ENCODE assay signal across 8 cellular contexts in the genomic region with DNA sequence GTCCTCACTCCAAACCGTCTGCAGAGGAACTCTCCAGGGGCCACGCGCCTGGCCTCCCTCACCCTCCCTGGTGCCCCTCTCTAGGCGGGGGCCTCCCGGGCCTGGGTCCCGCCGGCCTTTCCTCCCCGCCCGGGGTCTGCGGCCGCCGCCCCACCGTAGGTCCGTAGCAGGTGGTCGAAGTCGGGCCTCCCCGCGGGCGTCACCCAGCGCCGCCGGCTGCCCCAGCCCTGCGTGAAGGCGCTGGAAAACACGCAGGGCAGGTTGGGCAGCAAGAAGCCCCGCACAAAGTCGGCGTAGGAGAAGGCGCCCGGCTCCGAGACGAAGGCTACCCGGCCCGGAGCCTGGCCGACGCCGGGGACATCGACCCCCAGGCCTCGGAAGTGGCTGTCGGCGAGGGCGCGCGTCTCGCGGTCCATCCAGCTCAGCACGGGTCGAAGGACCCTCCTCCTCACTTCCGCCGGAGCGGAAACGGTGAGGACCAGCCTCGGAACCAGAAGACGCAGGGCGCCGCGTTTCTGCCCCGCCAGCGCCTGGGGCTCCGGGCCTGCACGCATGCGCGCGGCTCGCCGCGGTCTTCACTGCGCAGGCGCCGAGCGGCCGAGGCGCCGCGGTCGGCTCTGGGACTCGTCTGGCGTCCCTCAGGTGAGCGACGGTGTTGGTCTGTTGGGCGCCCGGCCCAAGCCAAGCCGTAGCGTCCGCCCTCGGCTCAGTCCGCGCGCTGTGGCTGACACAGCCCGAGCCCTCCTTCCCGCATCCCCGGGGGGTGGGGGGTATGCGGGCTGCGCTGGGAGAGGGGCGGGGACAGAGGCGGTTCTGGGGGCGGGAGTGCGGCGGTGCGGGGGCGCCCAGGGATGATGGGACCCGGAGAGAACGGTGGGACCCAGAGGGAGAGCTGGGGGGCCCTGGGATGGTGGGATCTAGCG. TPM values are rescaled to one million over a fixed set of nuclear protein-coding genes. Genes with fewer than 3 reads are reported as not detected.
DNase-seq lines count a peak whose midpoint lies in the region; ATAC-seq and TF ChIP-seq lines count a peak whose summit lies in the region.

A gene with protein sequence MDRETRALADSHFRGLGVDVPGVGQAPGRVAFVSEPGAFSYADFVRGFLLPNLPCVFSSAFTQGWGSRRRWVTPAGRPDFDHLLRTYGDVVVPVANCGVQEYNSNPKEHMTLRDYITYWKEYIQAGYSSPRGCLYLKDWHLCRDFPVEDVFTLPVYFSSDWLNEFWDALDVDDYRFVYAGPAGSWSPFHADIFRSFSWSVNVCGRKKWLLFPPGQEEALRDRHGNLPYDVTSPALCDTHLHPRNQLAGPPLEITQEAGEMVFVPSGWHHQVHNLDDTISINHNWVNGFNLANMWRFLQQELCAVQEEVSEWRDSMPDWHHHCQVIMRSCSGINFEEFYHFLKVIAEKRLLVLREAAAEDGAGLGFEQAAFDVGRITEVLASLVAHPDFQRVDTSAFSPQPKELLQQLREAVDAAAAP (minus strand): TSS at position 445 of the 923 bp plus-strand sequence. CDS start 29 bp downstream, at position 416.
A gene with protein sequence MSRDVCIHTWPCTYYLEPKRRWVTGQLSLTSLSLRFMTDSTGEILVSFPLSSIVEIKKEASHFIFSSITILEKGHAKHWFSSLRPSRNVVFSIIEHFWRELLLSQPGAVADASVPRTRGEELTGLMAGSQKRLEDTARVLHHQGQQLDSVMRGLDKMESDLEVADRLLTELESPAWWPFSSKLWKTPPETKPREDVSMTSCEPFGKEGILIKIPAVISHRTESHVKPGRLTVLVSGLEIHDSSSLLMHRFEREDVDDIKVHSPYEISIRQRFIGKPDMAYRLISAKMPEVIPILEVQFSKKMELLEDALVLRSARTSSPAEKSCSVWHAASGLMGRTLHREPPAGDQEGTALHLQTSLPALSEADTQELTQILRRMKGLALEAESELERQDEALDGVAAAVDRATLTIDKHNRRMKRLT (plus strand): TSS at position 578 of the 923 bp plus-strand sequence. CDS start 12,302 bp downstream, outside the sequence.

- TF ChIP-seq CTCF in NB4 (IDR thresholded peaks at IDR 0.05; ENCODE audit: low read depth, low read length) (no peak), omental fat pad (IDR thresholded peaks at IDR 0.05) (no peak)

- ATAC-seq in HG02571 (IDR thresholded peaks at IDR 0.05; ENCODE audit: unreplicated experiment) (peak; percentile 92), SK-N-SH treated with all-trans-retinoic acid at 6 μM for 48 hours (peak; percentile 94), omental fat pad (ENCODE audit: low FRiP score) (peak; percentile 94)

- H3K4me3 ChIP-seq in GM08714 (ENCODE audit: low read length) (peak within 1 kb of the TSS; percentile 97), NB4 (ENCODE audit: low read depth, low read length) (peak within 1 kb of the TSS; percentile 82)

- H3K4me1 Mint-ChIP-seq in activated naive CD4-positive, alpha-beta T cell treated with anti-CD3 and anti-CD28 coated beads, Interleukin-2, amount 50 U/mL, for 24 hours, result peaks cover 45% of the 10 kb centered on the region

- no peaks in the 10 kb centered on the region for H3K27me3 Mint-ChIP-seq in activated naive CD4-positive, alpha-beta T cell treated with anti-CD3 and anti-CD28 coated beads, Interleukin-2, amount 50 U/mL, for 24 hours

- peaks cover 2% of the 10 kb centered on the region for H3K36me3 Mint-ChIP-seq in activated naive CD4-positive, alpha-beta T cell treated with anti-CD3 and anti-CD28 coated beads, Interleukin-2, amount 50 U/mL, for 24 hours

- H3K4me3 Mint-ChIP-seq in activated naive CD4-positive, alpha-beta T cell treated with anti-CD3 and anti-CD28 coated beads, Interleukin-2, amount 50 U/mL, for 24 hours, result peak within 1 kb of the TSS; percentile 93

- DNase-seq in NB4 (ENCODE audit: low read depth) (peak; percentile 92), glomerular endothelial cell (ENCODE audit: extremely low read depth, low read depth, low spot score) (peak; percentile 56), omental fat pad (ENCODE audit: low spot score) (peak; percentile 64)

- no peaks in the 10 kb centered on the region for H3K9me3 Mint-ChIP-seq in activated naive CD4-positive, alpha-beta T cell treated with anti-CD3 and anti-CD28 coated beads, Interleukin-2, amount 50 U/mL, for 24 hours

- H3K27ac ChIP-seq in temporal lobe (ENCODE audit: low read depth, low read length), result peak within 1 kb of the TSS; percentile 41

- peak; percentile 73 for TF ChIP-seq POLR2A in NB4 (IDR thresholded peaks at IDR 0.05; ENCODE audit: extremely low read depth, insufficient read length)

- peak within 1 kb of the TSS; percentile 89 for H3K27ac Mint-ChIP-seq in activated naive CD4-positive, alpha-beta T cell treated with anti-CD3 and anti-CD28 coated beads, Interleukin-2, amount 50 U/mL, for 24 hours

TF ChIP-seq in SK-N-SH treated with all-trans-retinoic acid at 6 μM for 48 hours, 23 proteins besides CTCF, POLR2A, EP300 and RAD21:
- no peak for TF ChIP-seq ARNTL (CRISPR knock-in tag; IDR thresholded peaks at IDR 0.05; ENCODE audit: borderline replicate concordance, low read depth)
- TF ChIP-seq, protein P1, sequence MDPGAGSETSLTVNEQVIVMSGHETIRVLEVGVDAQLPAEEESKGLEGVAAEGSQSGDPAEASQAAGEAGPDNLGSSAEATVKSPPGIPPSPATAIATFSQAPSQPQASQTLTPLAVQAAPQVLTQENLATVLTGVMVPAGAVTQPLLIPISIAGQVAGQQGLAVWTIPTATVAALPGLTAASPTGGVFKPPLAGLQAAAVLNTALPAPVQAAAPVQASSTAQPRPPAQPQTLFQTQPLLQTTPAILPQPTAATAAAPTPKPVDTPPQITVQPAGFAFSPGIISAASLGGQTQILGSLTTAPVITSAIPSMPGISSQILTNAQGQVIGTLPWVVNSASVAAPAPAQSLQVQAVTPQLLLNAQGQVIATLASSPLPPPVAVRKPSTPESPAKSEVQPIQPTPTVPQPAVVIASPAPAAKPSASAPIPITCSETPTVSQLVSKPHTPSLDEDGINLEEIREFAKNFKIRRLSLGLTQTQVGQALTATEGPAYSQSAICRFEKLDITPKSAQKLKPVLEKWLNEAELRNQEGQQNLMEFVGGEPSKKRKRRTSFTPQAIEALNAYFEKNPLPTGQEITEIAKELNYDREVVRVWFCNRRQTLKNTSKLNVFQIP (CRISPR knock-in tag; IDR thresholded peaks at IDR 0.05; ENCODE audit: borderline replicate concordance, low read depth), result peak; percentile 81; the same call in 1 of the 2 replicates
- TF ChIP-seq, protein P2, sequence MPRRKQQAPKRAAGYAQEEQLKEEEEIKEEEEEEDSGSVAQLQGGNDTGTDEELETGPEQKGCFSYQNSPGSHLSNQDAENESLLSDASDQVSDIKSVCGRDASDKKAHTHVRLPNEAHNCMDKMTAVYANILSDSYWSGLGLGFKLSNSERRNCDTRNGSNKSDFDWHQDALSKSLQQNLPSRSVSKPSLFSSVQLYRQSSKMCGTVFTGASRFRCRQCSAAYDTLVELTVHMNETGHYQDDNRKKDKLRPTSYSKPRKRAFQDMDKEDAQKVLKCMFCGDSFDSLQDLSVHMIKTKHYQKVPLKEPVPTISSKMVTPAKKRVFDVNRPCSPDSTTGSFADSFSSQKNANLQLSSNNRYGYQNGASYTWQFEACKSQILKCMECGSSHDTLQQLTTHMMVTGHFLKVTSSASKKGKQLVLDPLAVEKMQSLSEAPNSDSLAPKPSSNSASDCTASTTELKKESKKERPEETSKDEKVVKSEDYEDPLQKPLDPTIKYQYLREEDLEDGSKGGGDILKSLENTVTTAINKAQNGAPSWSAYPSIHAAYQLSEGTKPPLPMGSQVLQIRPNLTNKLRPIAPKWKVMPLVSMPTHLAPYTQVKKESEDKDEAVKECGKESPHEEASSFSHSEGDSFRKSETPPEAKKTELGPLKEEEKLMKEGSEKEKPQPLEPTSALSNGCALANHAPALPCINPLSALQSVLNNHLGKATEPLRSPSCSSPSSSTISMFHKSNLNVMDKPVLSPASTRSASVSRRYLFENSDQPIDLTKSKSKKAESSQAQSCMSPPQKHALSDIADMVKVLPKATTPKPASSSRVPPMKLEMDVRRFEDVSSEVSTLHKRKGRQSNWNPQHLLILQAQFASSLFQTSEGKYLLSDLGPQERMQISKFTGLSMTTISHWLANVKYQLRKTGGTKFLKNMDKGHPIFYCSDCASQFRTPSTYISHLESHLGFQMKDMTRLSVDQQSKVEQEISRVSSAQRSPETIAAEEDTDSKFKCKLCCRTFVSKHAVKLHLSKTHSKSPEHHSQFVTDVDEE (CRISPR knock-in tag; IDR thresholded peaks at IDR 0.05), result no peak

RNA-seq across cellular contexts. Expression of the first gene that starts in this region (rescaled TPM):
- 20.7 and 24.8 TPM in 2 replicates for total RNA-seq in glomerular endothelial cell
- 10 to 100 TPM; 22.7 to 33.9 (median 25.1) TPM for total RNA-seq in omental fat pad
- 10.3 TPM for total RNA-seq in temporal lobe

RNA-seq across cellular contexts. Expression of the second gene that starts in this region (rescaled TPM):
- total RNA-seq in glomerular endothelial cell (30.9 and 40.1 TPM in 2 replicates), omental fat pad (10 to 100 TPM; 23.7 to 63.2 (median 31.2) TPM), temporal lobe (68.6 TPM)

Comparison
In these comparisons a context has a peak if more than half of its experiments do, and no peak if none do; other contexts are left out.
1. Peak in every context shown above with its lines: DNase-seq, ATAC-seq, H3K4me3 ChIP-seq and H3K27ac ChIP-seq.